Comparison of ENCODE assay signal across 28 cellular contexts in genomic region chr7:68550635-68551034, GRCh38.
DNase-seq lines count a peak whose midpoint lies in the region; ATAC-seq, FAIRE-seq and TF ChIP-seq lines count a peak whose summit lies in the region.
"Had no signal": no experiment of that assay in that cellular context is flagged by ENCODE, and none has a peak within 500 bp of the region (broad histone marks: within the 10 kb centered on the region; RNA-seq: fewer than 3 reads in every experiment).

No MANE protein-coding gene starts in this region.

- TF ChIP-seq CTCF in HepG2 (CRISPR knock-in tag; IDR thresholded peaks at IDR 0.05) (no peak), right lobe of liver (IDR thresholded peaks at IDR 0.05) (no peak)

- H2AFZ ChIP-seq in HepG2 (ENCODE audit: low read length) = no peak overlapping the region

- TF ChIP-seq RAD21 in HepG2 (CRISPR knock-in tag; IDR thresholded peaks at IDR 0.05) = no peak

- 7% methylated on average over 3 of the region's 3 CpGs for WGBS in HepG2 (ENCODE audit: low lambda C conversion rate)
- 41% methylated on average over 3 of the region's 3 CpGs for WGBS in right lobe of liver (ENCODE audit: insufficient coverage, low coverage, low lambda C conversion rate, missing lambda C conversion rate)

- TF ChIP-seq POLR2A in HepG2 (IDR thresholded peaks at IDR 0.05; ENCODE audit: insufficient read depth in 1 of 2, low read depth in 2 of 2, low read length in 2 of 2) (no peak), right lobe of liver (IDR thresholded peaks at IDR 0.05) (no peak)

- ATAC-seq in HepG2 (no peak), right lobe of liver (no peak)
- ATAC-seq: A549; CD8-positive, alpha-beta T cell had no signal

- no peak overlapping the region for H3K9ac ChIP-seq in HepG2 (ENCODE audit: insufficient read depth, low read depth, low read length)
- H3K9ac ChIP-seq: BLaER1; BLaER1 treated with 17β-estradiol and CSF1 and Interleukin-3, amounts not matched to agents 10 nM and 100 nM had no signal

- intact Hi-C loops in HepG2 (cut with micrococcal nuclease; ENCODE audit: unreplicated experiment) (no loop called here), right lobe of liver (cut with DNase I) (no loop called here)

- CTCF ChIA-PET in HepG2 (lab: Yijun Ruan, JAX; ENCODE audit: low intra/inter-chr PET ratio, low total read pairs) = no interaction called here

- no peaks in the 10 kb centered on the region for H3K9me3 ChIP-seq in HepG2 (ENCODE audit: low read length)
- H3K9me3 ChIP-seq in right lobe of liver = no peaks in the 10 kb centered on the region
- H3K9me3 ChIP-seq: A549; BE2C; BLaER1; BLaER1 treated with 17β-estradiol and CSF1 and Interleukin-3, amounts not matched to agents 10 nM and 100 nM had no signal

- no peaks in the 10 kb centered on the region for H3K79me2 ChIP-seq in HepG2 (ENCODE audit: insufficient read depth, low read length)

- H3K4me2 ChIP-seq in HepG2 (ENCODE audit: low read depth, low read length) = no peak overlapping the region
- H3K4me2 ChIP-seq: A549; BLaER1; BLaER1 treated with 17β-estradiol and CSF1 and Interleukin-3, amounts not matched to agents 10 nM and 100 nM had no signal

- TF ChIP-seq EP300 in HepG2 (IDR thresholded peaks at IDR 0.05; ENCODE audit: low read depth in 2 of 2, low read length in 2 of 2) = no peak
- TF ChIP-seq EP300 in HepG2 (CRISPR knock-in tag; IDR thresholded peaks at IDR 0.05; ENCODE audit: borderline replicate concordance) = no peak

- H3K36me3 ChIP-seq in HepG2 (replicated peaks in 1 of 2; ENCODE audit: control insufficient read depth in 1 of 2, insufficient read depth in 2 of 2, low read length in 2 of 2) (no peaks in the 10 kb centered on the region), right lobe of liver (no peaks in the 10 kb centered on the region)
- H3K36me3 ChIP-seq: BE2C; BLaER1; BLaER1 treated with 17β-estradiol and CSF1 and Interleukin-3, amounts not matched to agents 10 nM and 100 nM had no signal

- no peak overlapping the region for H3K27ac ChIP-seq in HepG2 (ENCODE audit: extremely low read length, insufficient read depth, low read length)
- H3K27ac ChIP-seq in right lobe of liver = no peak overlapping the region
- H3K27ac ChIP-seq: 22Rv1; A549; BLaER1; BLaER1 treated with 17β-estradiol and CSF1 and Interleukin-3, amounts not matched to agents 10 nM and 100 nM; C4-2B had no signal

- H3K4me3 ChIP-seq in HepG2 (replicated peaks in 1 of 3; ENCODE audit: insufficient read depth in 1 of 3, low read depth in 2 of 3, low read length in 3 of 3) (no peak overlapping the region), right lobe of liver (no peak overlapping the region)
- H3K4me3 ChIP-seq: A549; BLaER1; BLaER1 treated with 17β-estradiol and CSF1 and Interleukin-3, amounts not matched to agents 10 nM and 100 nM had no signal

- DNase-seq in HepG2 (ENCODE audit: low spot score) (no peak), right lobe of liver (no peak)
- DNase-seq: 8988T; ACHN; AML-193; BE2C; C1 segment of cervical spinal cord; Caco-2; Calu3; CD4-positive, alpha-beta memory T cell; CD4-positive, alpha-beta T cell; CD4-positive, CD25-positive, alpha-beta regulatory T cell; CD8-positive, alpha-beta memory T cell; CD8-positive, alpha-beta T cell; COR-L47; DMS 273 treated with DMSO at 0.1 percent for 48 hours; DMS153; DMS53; DMS79; DMS79 treated with DMSO at 0.1 percent for 48 hours; DND-41; EL had no signal

- BruUV-seq in HepG2 (replicated peaks; lab: Mats Ljungman, UMichigan) = no TSS peak

- no peaks in the 10 kb centered on the region for H3K4me1 ChIP-seq in HepG2 (ENCODE audit: insufficient read depth, low read length)
- no peaks in the 10 kb centered on the region for H3K4me1 ChIP-seq in right lobe of liver
- H3K4me1 ChIP-seq: BLaER1; BLaER1 treated with 17β-estradiol and CSF1 and Interleukin-3, amounts not matched to agents 10 nM and 100 nM; Caco-2 had no signal

- in situ Hi-C loops in HepG2 (cut with HindIII; ENCODE audit: extremely low pct_ligation_motif_present, low pct_unique_long_range_greater_than_20kb) = no loop called here

- FAIRE-seq in HepG2 (lab: Jason Lieb, UNC) = no peak
- FAIRE-seq: A204.1, A549 had no signal

- H3K27me3 ChIP-seq in HepG2 (ENCODE audit: control insufficient read depth in 1 of 2, insufficient read depth in 2 of 2, low read length in 2 of 2) (no peaks in the 10 kb centered on the region), right lobe of liver (no peaks in the 10 kb centered on the region)
- H3K27me3 ChIP-seq: BE2C; BLaER1; BLaER1 treated with 17β-estradiol and CSF1 and Interleukin-3, amounts not matched to agents 10 nM and 100 nM had no signal

- POLR2A ChIA-PET in HepG2 (lab: Yijun Ruan, JAX) = no interaction called here

- no peaks in the 10 kb centered on the region for H4K20me1 ChIP-seq in HepG2 (ENCODE audit: insufficient read depth, low read length)
- H4K20me1 ChIP-seq: BLaER1; BLaER1 treated with 17β-estradiol and CSF1 and Interleukin-3, amounts not matched to agents 10 nM and 100 nM had no signal

TF ChIP-seq in HepG2, 621 proteins besides CTCF, POLR2A, EP300 and RAD21:
- no peak for TF ChIP-seq ELF4 (CRISPR knock-in tag; IDR thresholded peaks at IDR 0.05; ENCODE audit: borderline replicate concordance)
- no peak for TF ChIP-seq CENPBD1 (CRISPR knock-in tag; IDR thresholded peaks at IDR 0.05; ENCODE audit: borderline replicate concordance, low read depth)
- TF ChIP-seq ZNF121 (CRISPR knock-in tag; IDR thresholded peaks at IDR 0.05) = peak; percentile 92
